In genomic region chr12:68538722-68539614, GRCh38 we compare ENCODE assay signal across 8 cellular contexts.
DNase-seq lines count a peak whose midpoint lies in the region; ATAC-seq and TF ChIP-seq lines count a peak whose summit lies in the region.

No MANE protein-coding gene starts in this region.

- no peaks in the 10 kb centered on the region for H3K36me3 Mint-ChIP-seq in MCF 10A (ENCODE audit: insufficient read depth, unreplicated experiment)

- H3K27ac ChIP-seq in breast epithelium: peak overlapping the region; percentile 79 to 80
- H3K27ac ChIP-seq in SJSA1: peak overlapping the region; percentile 68
- peak overlapping the region; percentile 54 to 87 for H3K27ac ChIP-seq in ascending aorta

- no peak overlapping the region for H3K4me3 Mint-ChIP-seq in MCF 10A (ENCODE audit: unreplicated experiment)

- no peak for ATAC-seq in HG03135 (IDR thresholded peaks at IDR 0.05; ENCODE audit: unreplicated experiment)

- H3K4me1 ChIP-seq in breast epithelium: no peaks in the 10 kb centered on the region
- peaks cover 15% of the 10 kb centered on the region for H3K4me1 ChIP-seq in SJSA1 (replicated peaks)
- H3K4me1 ChIP-seq in ascending aorta: peaks cover 0 to 4% of the 10 kb centered on the region in 2 donors

- no peak for TF ChIP-seq CTCF in breast epithelium (IDR thresholded peaks at IDR 0.05)
- no peak for TF ChIP-seq CTCF in MCF 10A (IDR thresholded peaks at IDR 0.05; ENCODE audit: unreplicated experiment)
- no peak for TF ChIP-seq CTCF in ascending aorta (IDR thresholded peaks at IDR 0.05)

- H3K9me3 ChIP-seq in breast epithelium (no peaks in the 10 kb centered on the region), SJSA1 (replicated peaks) (no peaks in the 10 kb centered on the region), ascending aorta (no peaks in the 10 kb centered on the region)

- H3K4me3 ChIP-seq in breast epithelium (peak overlapping the region; percentile 26 to 58 (median 37)), SJSA1 (peak overlapping the region; percentile 15), ascending aorta (peak overlapping the region; percentile 39 to 49)

- H3K9me3 Mint-ChIP-seq in MCF 10A (ENCODE audit: unreplicated experiment): no peaks in the 10 kb centered on the region

- TF ChIP-seq POLR2A in breast epithelium (IDR thresholded peaks at IDR 0.05): no peak

- no peaks in the 10 kb centered on the region for H3K27me3 ChIP-seq in breast epithelium
- no peaks in the 10 kb centered on the region for H3K27me3 ChIP-seq in SJSA1 (replicated peaks)
- no peaks in the 10 kb centered on the region for H3K27me3 ChIP-seq in ascending aorta

- no peaks in the 10 kb centered on the region for H3K4me1 Mint-ChIP-seq in MCF 10A (ENCODE audit: insufficient read depth, unreplicated experiment)

- no TSS peak for BruUV-seq in MCF 10A (replicated peaks; lab: Mats Ljungman, UMichigan)

- POLR2A ChIA-PET in MCF 10A (lab: Yijun Ruan, JAX): interaction anchor here (0.6 to 1.6 kb wide), 2 partner anchors 10 to 202 kb away, joined by 3 read pairs; no protein-coding TSS in a partner anchor

- intact Hi-C loops in breast epithelium (cut with DNase I; ENCODE audit: low total_unique reads): loop anchor here (10.0 kb wide), 1 partner anchor 174 kb away; no protein-coding TSS in a partner anchor
- intact Hi-C loops in MCF 10A (cut with micrococcal nuclease): no loop called here
- intact Hi-C loops in ascending aorta (cut with DNase I): no loop called here

- CTCF ChIA-PET in MCF 10A (lab: Yijun Ruan, JAX): interaction anchor here (0.5 to 0.8 kb wide), 5 partner anchors 12 to 1183 kb away, joined by 3 read pairs; no protein-coding TSS in a partner anchor

- H3K36me3 ChIP-seq in breast epithelium (no peaks in the 10 kb centered on the region), SJSA1 (no peaks in the 10 kb centered on the region), ascending aorta (no peaks in the 10 kb centered on the region)

- H3K27ac Mint-ChIP-seq in MCF 10A (ENCODE audit: low read depth, unreplicated experiment): no peak overlapping the region

- DNase-seq in breast epithelium (ENCODE audit: low spot score in 2 of 2): peak in 1 of 2 donors; percentile 30
- DNase-seq in MCF 10A (ENCODE audit: unreplicated experiment): no peak
- peak; percentile 65 to 66 for DNase-seq in SJSA1 (ENCODE audit: low read depth in 1 of 2, low spot score in 2 of 2)
- DNase-seq in ascending aorta (ENCODE audit: low spot score in 2 of 2): peak in 1 of 2 donors; percentile 72
- DNase-seq in left kidney (ENCODE audit: low read depth, low spot score): peak; percentile 37
- DNase-seq in stimulated activated CD8-positive, alpha-beta memory T cell treated with anti-CD3 and anti-CD28 coated beads, Interleukin-2, amount 100 ng/mL, for 48 hours (ENCODE audit: low read depth in 2 of 2): peak; percentile 8 to 18
- DNase-seq in D341Med (ENCODE audit: low spot score): no peak

- H3K27me3 Mint-ChIP-seq in MCF 10A (ENCODE audit: insufficient read depth, unreplicated experiment): no peaks in the 10 kb centered on the region

Comparison
In these comparisons a context has a peak if more than half of its experiments do, and no peak if none do; other contexts are left out.
1. DNase-seq: peak in SJSA1 (2 of 2), left kidney (single experiment) and stimulated activated CD8-positive, alpha-beta memory T cell treated with anti-CD3 and anti-CD28 coated beads, Interleukin-2, amount 100 ng/mL, for 48 hours (2 of 2); none in MCF 10A (single experiment) and D341Med (single experiment).
2. Peak in every context shown above with its lines, with median percentiles within 50 percentile points of each other: H3K27ac ChIP-seq and H3K4me3 ChIP-seq.